In the genomic region with DNA sequence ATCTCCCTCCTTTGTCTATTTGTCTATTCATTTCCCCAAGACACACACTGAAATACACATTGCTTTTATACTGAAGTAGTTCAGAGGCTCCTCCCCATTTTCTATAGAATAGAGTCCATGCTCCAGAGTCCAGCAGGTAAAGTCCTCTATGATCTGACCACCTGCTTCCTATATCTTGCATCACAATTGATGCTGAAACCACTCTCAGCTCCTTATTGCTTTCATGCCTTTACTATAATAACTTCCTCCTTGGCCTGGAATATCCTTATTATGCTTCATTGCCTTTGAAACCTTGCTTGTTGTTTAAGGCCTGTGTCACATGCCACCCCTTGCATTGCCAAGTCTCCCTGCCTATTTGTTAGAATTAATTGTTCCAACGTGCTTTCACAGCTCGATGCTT, we compare ENCODE assay signal across 33 cellular contexts. TPM values are rescaled to one million over a fixed set of nuclear protein-coding genes. Genes with fewer than 3 reads are reported as not detected.
"Had no signal": no experiment of that assay in that cellular context is flagged by ENCODE, and none has a peak within 500 bp of the region (broad histone marks: within the 10 kb centered on the region; RNA-seq: fewer than 3 reads in every experiment).

No MANE protein-coding gene starts in this region.

- H3K4me3 ChIP-seq: stomach, suprapubic skin, testis, thoracic aorta, thyroid gland, tibial artery, tibial nerve, transverse colon, upper lobe of left lung, upper lobe of right lung, uterus, vagina had no signal

- H3K36me3 ChIP-seq: stomach, suprapubic skin, thoracic aorta, thyroid gland, tibial artery, tibial nerve, transverse colon, upper lobe of left lung, upper lobe of right lung, uterus, vagina had no signal

- H3K9me3 ChIP-seq: stomach, suprapubic skin, testis, thoracic aorta, thyroid gland, tibial artery, tibial nerve, transverse colon, upper lobe of left lung, upper lobe of right lung, uterus, vagina had no signal

- H3K9me3 Mint-ChIP-seq: stimulated activated effector memory CD8-positive, alpha-beta T cell treated with anti-CD3 and anti-CD28 coated beads, Interleukin-12 subunit alpha, Interleukin-12 subunit beta, amount 100 ng/mL, for 72 hours; stimulated activated memory B cell treated with anti-CD40 and anti-IgM and Interleukin-4, amounts not matched to agents 10 μg/mL and 1 μg/mL and 100 μg/mL, for 72 hours; stimulated activated naive CD8-positive, alpha-beta T cell treated with anti-CD3 and anti-CD28 coated beads, Interleukin-15, amount 100 ng/mL, for 72 hours; stimulated activated naive CD8-positive, alpha-beta T cell treated with anti-CD3 and anti-CD28 coated beads, Interleukin-15, Interleukin-2, amounts not matched to agents 100 ng/mL and 50 ng/mL, for 24 hours; type B pancreatic cell had no signal

- H3K27ac Mint-ChIP-seq: stimulated activated effector memory CD8-positive, alpha-beta T cell treated with anti-CD3 and anti-CD28 coated beads, Interleukin-12 subunit alpha, Interleukin-12 subunit beta, amount 100 ng/mL, for 72 hours; stimulated activated memory B cell treated with anti-CD40 and anti-IgM and Interleukin-4, amounts not matched to agents 10 μg/mL and 1 μg/mL and 100 μg/mL, for 72 hours; stimulated activated naive B cell treated with anti-CD40 and anti-IgM and Interleukin-4, amounts not matched to agents 10 μg/mL and 1 μg/mL and 100 μg/mL, for 72 hours; stimulated activated naive CD8-positive, alpha-beta T cell treated with anti-CD3 and anti-CD28 coated beads, Interleukin-15, amount 100 ng/mL, for 72 hours; stimulated activated naive CD8-positive, alpha-beta T cell treated with anti-CD3 and anti-CD28 coated beads, Interleukin-15, Interleukin-2, amounts not matched to agents 100 ng/mL and 50 ng/mL, for 24 hours; type B pancreatic cell had no signal

- H3K27me3 ChIP-seq: stomach, suprapubic skin, testis, thyroid gland, tibial artery, tibial nerve, transverse colon, upper lobe of left lung, upper lobe of right lung, uterus, vagina had no signal

- ATAC-seq: stimulated activated effector memory CD8-positive, alpha-beta T cell treated with anti-CD3 and anti-CD28 coated beads, Interleukin-12 subunit alpha, Interleukin-12 subunit beta, amount 100 ng/mL, for 72 hours; stimulated activated memory B cell treated with anti-CD40 and anti-IgM and Interleukin-4, amounts not matched to agents 10 μg/mL and 1 μg/mL and 100 μg/mL, for 72 hours; stimulated activated naive B cell treated with anti-CD40 and anti-IgM and Interleukin-4, amounts not matched to agents 10 μg/mL and 1 μg/mL and 100 μg/mL, for 72 hours; stimulated activated naive CD8-positive, alpha-beta T cell treated with anti-CD3 and anti-CD28 coated beads, Interleukin-15, amount 100 ng/mL, for 72 hours; stimulated activated naive CD8-positive, alpha-beta T cell treated with anti-CD3 and anti-CD28 coated beads, Interleukin-15, Interleukin-2, amounts not matched to agents 100 U/mL and 50 U/mL, for 24 hours; upper lobe of right lung had no signal

- H3K4me1 Mint-ChIP-seq: stimulated activated effector memory CD8-positive, alpha-beta T cell treated with anti-CD3 and anti-CD28 coated beads, Interleukin-12 subunit alpha, Interleukin-12 subunit beta, amount 100 ng/mL, for 72 hours; stimulated activated memory B cell treated with anti-CD40 and anti-IgM and Interleukin-4, amounts not matched to agents 10 μg/mL and 1 μg/mL and 100 μg/mL, for 72 hours; stimulated activated naive CD8-positive, alpha-beta T cell treated with anti-CD3 and anti-CD28 coated beads, Interleukin-15, amount 100 ng/mL, for 72 hours had no signal

- H3K36me3 Mint-ChIP-seq: stimulated activated effector memory CD8-positive, alpha-beta T cell treated with anti-CD3 and anti-CD28 coated beads, Interleukin-12 subunit alpha, Interleukin-12 subunit beta, amount 100 ng/mL, for 72 hours; stimulated activated memory B cell treated with anti-CD40 and anti-IgM and Interleukin-4, amounts not matched to agents 10 μg/mL and 1 μg/mL and 100 μg/mL, for 72 hours; stimulated activated naive B cell treated with anti-CD40 and anti-IgM and Interleukin-4, amounts not matched to agents 10 μg/mL and 1 μg/mL and 100 μg/mL, for 72 hours; type B pancreatic cell had no signal

- DNase-seq: stimulated activated CD4-positive, alpha-beta T cell treated with anti-CD3 and anti-CD28 coated beads, Interleukin-2, amount 100 ng/mL, for 48 hours; stimulated activated CD4-positive, alpha-beta T cell treated with anti-CD3 and anti-CD28 coated beads, Interleukin-4, amount 100 ng/mL, for 1 hour; stimulated activated CD4-positive, alpha-beta T cell treated with anti-CD3 and anti-CD28 coated beads, Interleukin-4, amount 100 ng/mL, for 24 hours; stimulated activated CD4-positive, alpha-beta T cell treated with anti-CD3 and anti-CD28 coated beads, Interleukin-4, amount 100 ng/mL, for 4 hours; stimulated activated CD8-positive, alpha-beta memory T cell treated with anti-CD3 and anti-CD28 coated beads, Interleukin-4, amount 100 ng/mL, for 48 hours; stimulated activated naive B cell treated with anti-CD40 and anti-IgM and Interleukin-4, amounts not matched to agents 10 μg/mL and 1 μg/mL and 100 μg/mL, for 72 hours; stimulated activated naive CD4-positive, alpha-beta T cell; stimulated activated naive CD4-positive, alpha-beta T cell treated with Interleukin-2 at 50 U/mL for 16 hours; stimulated activated naive CD8-positive, alpha-beta T cell treated with anti-CD3 and anti-CD28 coated beads, Interleukin-15, amount 100 ng/mL, for 72 hours; stimulated activated naive CD8-positive, alpha-beta T cell treated with anti-CD3 and anti-CD28 coated beads, Interleukin-15, Interleukin-2, amounts not matched to agents 100 U/mL and 50 U/mL, for 24 hours; stomach; substantia nigra; testis; tibial artery; transverse colon; trophoblast cell; upper lobe of left lung; upper lobe of right lung; uterus had no signal

- H3K27ac ChIP-seq: stomach, suprapubic skin, testis, thoracic aorta, thyroid gland, tibial artery, tibial nerve, transverse colon, upper lobe of left lung, upper lobe of right lung, uterus, vagina had no signal

- H3K4me3 Mint-ChIP-seq: stimulated activated effector memory CD8-positive, alpha-beta T cell treated with anti-CD3 and anti-CD28 coated beads, Interleukin-12 subunit alpha, Interleukin-12 subunit beta, amount 100 ng/mL, for 72 hours; stimulated activated memory B cell treated with anti-CD40 and anti-IgM and Interleukin-4, amounts not matched to agents 10 μg/mL and 1 μg/mL and 100 μg/mL, for 72 hours; stimulated activated naive B cell treated with anti-CD40 and anti-IgM and Interleukin-4, amounts not matched to agents 10 μg/mL and 1 μg/mL and 100 μg/mL, for 72 hours; stimulated activated naive CD8-positive, alpha-beta T cell treated with anti-CD3 and anti-CD28 coated beads, Interleukin-15, amount 100 ng/mL, for 72 hours; stimulated activated naive CD8-positive, alpha-beta T cell treated with anti-CD3 and anti-CD28 coated beads, Interleukin-15, Interleukin-2, amounts not matched to agents 100 ng/mL and 50 ng/mL, for 24 hours; type B pancreatic cell had no signal

- H3K27me3 Mint-ChIP-seq: type B pancreatic cell had no signal

- H3K4me1 ChIP-seq: stomach, suprapubic skin, testis, thyroid gland, tibial artery, tibial nerve, transverse colon, upper lobe of left lung, upper lobe of right lung, uterus, vagina had no signal

RNA-seq across cellular contexts. Expression of gene OR6Q1, which starts 12.6 kb away (rescaled TPM):
- total RNA-seq: stomach, subcutaneous adipose tissue, temporal lobe, thoracic aorta, thyroid gland, tibial nerve, transverse colon, upper lobe of left lung, upper lobe of right lung, ureter, urinary bladder, uterus, vagina had no signal
- polyA plus RNA-seq: stomach, thymus, urinary bladder had no signal

RNA-seq across cellular contexts. Expression of gene OR9Q1, which starts 19.7 kb away (rescaled TPM):
- total RNA-seq: stomach, subcutaneous adipose tissue, temporal lobe, thoracic aorta, thyroid gland, tibial nerve, transverse colon, upper lobe of left lung, upper lobe of right lung, ureter, urinary bladder, uterus, vagina had no signal
- polyA plus RNA-seq: stomach, urinary bladder had no signal
